ENCODE assay signal across 9 cellular contexts in the genomic region with DNA sequence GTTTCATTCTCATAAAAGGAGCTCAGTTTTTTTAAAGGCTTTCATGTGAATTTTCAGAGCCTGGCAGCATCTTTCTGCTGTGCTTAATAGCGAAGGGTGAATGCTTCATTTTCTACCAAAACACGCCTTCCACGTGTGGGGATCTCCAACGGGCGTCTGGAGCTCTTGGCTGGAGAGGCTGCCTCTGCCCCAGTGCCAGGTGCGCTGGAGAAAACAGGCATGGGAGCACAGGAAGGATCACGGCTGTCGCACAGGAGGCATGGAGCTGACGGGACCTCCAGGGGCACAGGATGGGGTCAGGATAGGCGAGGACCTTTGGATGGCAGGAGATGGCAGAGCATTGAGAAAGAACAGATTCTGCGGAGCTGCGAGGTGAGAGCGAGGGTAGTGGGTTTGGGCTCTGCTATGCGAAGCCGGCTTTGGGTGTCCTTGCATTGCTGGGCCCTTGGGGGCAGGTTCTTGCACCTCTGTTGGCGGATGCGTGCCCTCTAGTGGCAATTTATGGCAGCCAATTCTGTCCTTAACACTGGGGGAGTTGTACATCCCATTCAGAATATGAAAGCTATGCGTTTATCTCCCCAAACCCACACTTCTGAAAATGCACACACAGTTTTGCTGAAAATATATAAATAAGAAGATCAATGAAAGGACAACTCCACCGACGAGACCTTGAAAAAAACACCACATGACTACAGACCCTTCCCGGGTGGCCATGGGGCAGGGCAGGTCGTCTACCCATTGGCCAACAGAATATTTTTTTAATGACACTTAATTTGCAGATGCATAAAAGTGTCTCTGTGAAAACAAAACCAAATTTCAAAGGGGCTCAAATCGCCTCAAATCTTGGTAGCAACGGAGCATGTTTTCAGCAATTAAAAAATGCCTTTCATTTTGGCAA.
DNase-seq lines count a peak whose midpoint lies in the region; ATAC-seq and TF ChIP-seq lines count a peak whose summit lies in the region.
"Had no signal": no experiment of that assay in that cellular context is flagged by ENCODE, and none has a peak within 500 bp of the region (broad histone marks: within the 10 kb centered on the region; RNA-seq: fewer than 3 reads in every experiment).

No MANE protein-coding gene starts in this region.

- H3K9me2 ChIP-seq in MM.1S (replicated peaks; ENCODE audit: insufficient read depth, low read length) = no peaks in the 10 kb centered on the region

- H3T11ph ChIP-seq in H9 (ENCODE audit: low read length) = no peak overlapping the region

- H3K27me3 Mint-ChIP-seq in H9 (ENCODE audit: low read depth) (peaks cover 11% of the 10 kb centered on the region), T-helper 17 cell (peaks cover 18% of the 10 kb centered on the region)

- H3K4me3 Mint-ChIP-seq in H9 (peak overlapping the region; percentile 55 to 58; a peak in 3 of 5 replicates), T-helper 17 cell (no peak overlapping the region)

- no peak for TF ChIP-seq EP300 in esophagus muscularis mucosa (IDR thresholded peaks at IDR 0.05)

- no peaks in the 10 kb centered on the region for H3K9me3 Mint-ChIP-seq in H9

- no peak overlapping the region for H3K14ac ChIP-seq in H9 (ENCODE audit: insufficient read depth, low read length)

- DNase-seq in Right ventricle myocardium superior (peak; percentile 46), right atrium auricular region (ENCODE audit: low spot score) (no peak), H9 (peak; percentile 86), MM.1S (peak; percentile 71), T-helper 17 cell (no peak), esophagus muscularis mucosa (ENCODE audit: extremely low spot score) (no peak), cerebellum (ENCODE audit: low spot score) (no peak)

- H3K36me3 Mint-ChIP-seq in H9 (ENCODE audit: insufficient read depth in 1 of 3, low read depth in 3 of 3) (no peaks in the 10 kb centered on the region), T-helper 17 cell (ENCODE audit: low read depth) (no peaks in the 10 kb centered on the region)

- H3K27me3 ChIP-seq in right atrium auricular region (no peaks in the 10 kb centered on the region), H9 (ENCODE audit: insufficient read depth, low read length) (no peaks in the 10 kb centered on the region), MM.1S (replicated peaks; ENCODE audit: insufficient read depth, low read length) (no peaks in the 10 kb centered on the region; the same call in 1 of the 2 replicates), esophagus muscularis mucosa (no peaks in the 10 kb centered on the region), parathyroid adenoma (ENCODE audit: control insufficient read depth, insufficient read depth, low read length) (no peaks in the 10 kb centered on the region)

- no peak overlapping the region for H2AFZ ChIP-seq in H9 (ENCODE audit: low read length)
- H2AFZ ChIP-seq in MM.1S (ENCODE audit: low read length) = no peak overlapping the region
- no peak overlapping the region for H2AFZ ChIP-seq in parathyroid adenoma

- no peaks in the 10 kb centered on the region for H4K20me1 ChIP-seq in H9 (ENCODE audit: control insufficient read depth, insufficient read depth, insufficient read length)
- no peaks in the 10 kb centered on the region for H4K20me1 ChIP-seq in MM.1S (ENCODE audit: insufficient read depth, low read length)

- H3K27ac ChIP-seq in right atrium auricular region (no peak overlapping the region), H9 (ENCODE audit: insufficient read length, low read depth, low read length) (no peak overlapping the region), MM.1S (ENCODE audit: low read length) (no peak overlapping the region), esophagus muscularis mucosa (replicated peaks in 1 of 4) (no peak overlapping the region), parathyroid adenoma (no peak overlapping the region)

- no peak overlapping the region for H4K8ac ChIP-seq in H9 (replicated peaks; ENCODE audit: insufficient read length, low read depth, low read length)

- no peaks in the 10 kb centered on the region for H3K79me1 ChIP-seq in H9 (ENCODE audit: insufficient read depth, low read depth, low read length, poor library complexity, severe bottlenecking)

- H3K4me3 ChIP-seq in right atrium auricular region (no peak overlapping the region), MM.1S (ENCODE audit: low read length) (no peak overlapping the region), esophagus muscularis mucosa (no peak overlapping the region), parathyroid adenoma (ENCODE audit: low read depth, low read length) (no peak overlapping the region)

- no peak overlapping the region for H3K9ac ChIP-seq in H9 (ENCODE audit: extremely low read depth, insufficient read length, low read length)
- H3K9ac ChIP-seq in MM.1S (ENCODE audit: low read length) = no peak overlapping the region
- H3K9ac ChIP-seq in parathyroid adenoma = no peak overlapping the region

- H3F3A ChIP-seq in MM.1S (ENCODE audit: insufficient read depth, low read length) = no peaks in the 10 kb centered on the region

- no peak overlapping the region for H2BK5ac ChIP-seq in H9 (ENCODE audit: insufficient read length, low read length)

- H3K23me2 ChIP-seq in H9 (ENCODE audit: insufficient read length, low read depth, low read length, poor library complexity, severe bottlenecking) = no peaks in the 10 kb centered on the region

- H4K91ac ChIP-seq in H9 (ENCODE audit: insufficient read length, low read depth, low read length) = no peak overlapping the region

- no peak overlapping the region for H3K56ac ChIP-seq in H9 (ENCODE audit: insufficient read length, low read depth, low read length)

- no peak for TF ChIP-seq POLR2A in esophagus muscularis mucosa (IDR thresholded peaks at IDR 0.05; ENCODE audit: low read depth)

- no peak overlapping the region for H3K4ac ChIP-seq in H9 (ENCODE audit: low read depth, low read length)

- H2BK120ac ChIP-seq in H9 (ENCODE audit: low read depth, low read length, poor library complexity, severe bottlenecking) = no peak overlapping the region

- no peak overlapping the region for H3K23ac ChIP-seq in H9 (ENCODE audit: insufficient read length, low read depth, low read length)

- H3K4me1 ChIP-seq in right atrium auricular region = peaks cover 0 to 7% of the 10 kb centered on the region in 2 donors
- H3K4me1 ChIP-seq in H9 (ENCODE audit: insufficient read depth, low read length) = no peaks in the 10 kb centered on the region
- H3K4me1 ChIP-seq in MM.1S (ENCODE audit: low read length) = no peaks in the 10 kb centered on the region
- H3K4me1 ChIP-seq in esophagus muscularis mucosa = no peaks in the 10 kb centered on the region
- H3K4me1 ChIP-seq in parathyroid adenoma = no peaks in the 10 kb centered on the region

- H3K9me3 ChIP-seq in right atrium auricular region (no peaks in the 10 kb centered on the region), H9 (ENCODE audit: control insufficient read depth, low read depth, low read length) (no peaks in the 10 kb centered on the region), MM.1S (replicated peaks; ENCODE audit: insufficient read depth, low read length) (no peaks in the 10 kb centered on the region), T-helper 17 cell (ENCODE audit: control insufficient read depth, low read length, poor library complexity, severe bottlenecking) (no peaks in the 10 kb centered on the region), esophagus muscularis mucosa (no peaks in the 10 kb centered on the region), parathyroid adenoma (ENCODE audit: control insufficient read depth, low read length) (no peaks in the 10 kb centered on the region)

- no peak overlapping the region for H2AK5ac ChIP-seq in H9 (ENCODE audit: insufficient read length, low read length)

- H3K27ac Mint-ChIP-seq in H9 (peak overlapping the region in 1 of 3 experiments; percentile 58; a peak in 1 of 7 replicates), T-helper 17 cell (no peak overlapping the region)

- no peak overlapping the region for H2BK12ac ChIP-seq in H9 (ENCODE audit: insufficient read length, low read depth, low read length)

- no peaks in the 10 kb centered on the region for H3K79me2 ChIP-seq in H9 (ENCODE audit: insufficient read depth, low read length)
- no peaks in the 10 kb centered on the region for H3K79me2 ChIP-seq in MM.1S (ENCODE audit: low read length)
- no peaks in the 10 kb centered on the region for H3K79me2 ChIP-seq in parathyroid adenoma

- H3K36me3 ChIP-seq in right atrium auricular region = no peaks in the 10 kb centered on the region
- no peaks in the 10 kb centered on the region for H3K36me3 ChIP-seq in MM.1S (replicated peaks; ENCODE audit: insufficient read depth, low read length)
- H3K36me3 ChIP-seq in esophagus muscularis mucosa = no peaks in the 10 kb centered on the region
- H3K36me3 ChIP-seq in parathyroid adenoma (ENCODE audit: control insufficient read depth, insufficient read depth, low read length) = no peaks in the 10 kb centered on the region

- TF ChIP-seq CTCF in right atrium auricular region (IDR thresholded peaks at IDR 0.05) (peak in 1 of 2 donors; percentile 65), H9 (conservative IDR thresholded peaks at IDR 0.05) (peak; percentile 96), MM.1S (IDR thresholded peaks at IDR 0.05; ENCODE audit: low read length) (peak; percentile 95), esophagus muscularis mucosa (IDR thresholded peaks at IDR 0.05) (peak in 2 of 3 experiments; percentile 17 to 49), parathyroid adenoma (IDR thresholded peaks at IDR 0.05) (peak; percentile 60)

- no peak overlapping the region for H4K5ac ChIP-seq in H9 (ENCODE audit: insufficient read length, low read depth, low read length)

- H2BK15ac ChIP-seq in H9 (ENCODE audit: low read depth, low read length) = no peak overlapping the region

- H3K4me2 ChIP-seq in H9 (ENCODE audit: insufficient read depth, insufficient read length, low read length) (peak overlapping the region; percentile 11), MM.1S (ENCODE audit: low read depth, low read length) (no peak overlapping the region), parathyroid adenoma (ENCODE audit: low read length) (no peak overlapping the region)

- no peak overlapping the region for H3K18ac ChIP-seq in H9 (ENCODE audit: insufficient read length, low read depth, low read length)

- H2BK20ac ChIP-seq in H9 (ENCODE audit: low read depth, low read length, poor library complexity, severe bottlenecking) = no peak overlapping the region

- ATAC-seq in Right ventricle myocardium superior (ENCODE audit: poor library complexity) = peak; percentile 78
- ATAC-seq in T-helper 17 cell = peak; percentile 45
- ATAC-seq: left colon had no signal

- intact Hi-C loops in Right ventricle myocardium superior (cut with DNase I) = no loop called here
- intact Hi-C loops in esophagus muscularis mucosa (cut with DNase I) = no loop called here

- H3K4me1 Mint-ChIP-seq in H9 = peaks cover 3 to 7% of the 10 kb centered on the region in 2 experiments; a peak in 3 of 4 replicates
- peaks cover 4% of the 10 kb centered on the region for H3K4me1 Mint-ChIP-seq in T-helper 17 cell

- WGBS in H9 (ENCODE audit: extremely low coverage, insufficient read length, low lambda C conversion rate) = no CpG with 5 or more reads among the region's 24 CpGs
- 48% methylated on average over 24 of the region's 24 CpGs for WGBS in esophagus muscularis mucosa

Comparison
In these comparisons a context has a peak if more than half of its experiments do, and no peak if none do; other contexts are left out.
1. DNase-seq: peak in Right ventricle myocardium superior (single experiment), H9 (single experiment) and MM.1S (single experiment); none in right atrium auricular region (single experiment), T-helper 17 cell (0 of 3), esophagus muscularis mucosa (single experiment) and cerebellum (single experiment).